Comparison of ENCODE assay signal across 21 cellular contexts in genomic region chr7:155750255-155751125, GRCh38.
"Had no signal": no experiment of that assay in that cellular context is flagged by ENCODE, and none has a peak within 500 bp of the region (broad histone marks: within the 10 kb centered on the region; RNA-seq: fewer than 3 reads in every experiment).

No MANE protein-coding gene starts in this region.

- H3K4me3 ChIP-seq: hepatocyte, mucosa of descending colon, prostate gland, skin epidermis, stomach, upper lobe of left lung had no signal

- ATAC-seq: foreskin keratinocyte; mucosa of descending colon; naive thymus-derived CD8-positive, alpha-beta T cell; right cardiac atrium had no signal

- H2AFZ ChIP-seq: hepatocyte had no signal

- H3K36me3 ChIP-seq: prostate gland had no signal

- H3K4me1 ChIP-seq: prostate gland had no signal

- H3K9me3 Mint-ChIP-seq: activated CD4-positive, alpha-beta memory T cell treated with anti-CD3 and anti-CD28 coated beads for 36 hours; activated naive CD4-positive, alpha-beta T cell treated with anti-CD3 and anti-CD28 coated beads, Interleukin-2, amount 10 ng/mL, durations not matched to agents 7 days and 5 days; activated naive CD8-positive, alpha-beta T cell treated with anti-CD3 and anti-CD28 coated beads, Interleukin-2, amount 50 U/mL, for 24 hours; naive thymus-derived CD8-positive, alpha-beta T cell; T-helper 1 cell treated with Interleukin-12 subunit alpha and Interleukin-12 subunit beta and Interleukin-4 antibody, amounts not matched to agents 30 μg/mL and 1 μg/mL, for 36 hours had no signal

- H3K27me3 Mint-ChIP-seq: activated CD4-positive, alpha-beta memory T cell treated with anti-CD3 and anti-CD28 coated beads for 36 hours; activated naive CD4-positive, alpha-beta T cell treated with anti-CD3 and anti-CD28 coated beads, Interleukin-2, amount 10 ng/mL, durations not matched to agents 7 days and 5 days; activated naive CD8-positive, alpha-beta T cell treated with anti-CD3 and anti-CD28 coated beads, Interleukin-2, amount 50 U/mL, for 24 hours; naive thymus-derived CD8-positive, alpha-beta T cell had no signal

- H3K27ac ChIP-seq: brain microvascular endothelial cell, epithelial cell of prostate, foreskin keratinocyte, hepatocyte, prostate gland, skin epidermis, stomach, upper lobe of left lung had no signal

- H3K4me2 ChIP-seq: hepatocyte had no signal

- H3K27ac Mint-ChIP-seq: activated CD4-positive, alpha-beta memory T cell treated with anti-CD3 and anti-CD28 coated beads for 36 hours; activated naive CD4-positive, alpha-beta T cell treated with anti-CD3 and anti-CD28 coated beads, Interleukin-2, amount 10 ng/mL, durations not matched to agents 7 days and 5 days; activated naive CD8-positive, alpha-beta T cell treated with anti-CD3 and anti-CD28 coated beads, Interleukin-2, amount 50 U/mL, for 24 hours; T-helper 1 cell treated with Interleukin-12 subunit alpha and Interleukin-12 subunit beta and Interleukin-4 antibody, amounts not matched to agents 30 μg/mL and 1 μg/mL, for 36 hours had no signal

- H3K4me3 Mint-ChIP-seq: activated CD4-positive, alpha-beta memory T cell treated with anti-CD3 and anti-CD28 coated beads for 36 hours; activated naive CD4-positive, alpha-beta T cell treated with anti-CD3 and anti-CD28 coated beads, Interleukin-2, amount 10 ng/mL, durations not matched to agents 7 days and 5 days; activated naive CD8-positive, alpha-beta T cell treated with anti-CD3 and anti-CD28 coated beads, Interleukin-2, amount 50 U/mL, for 24 hours; T-helper 1 cell treated with Interleukin-12 subunit alpha and Interleukin-12 subunit beta and Interleukin-4 antibody, amounts not matched to agents 30 μg/mL and 1 μg/mL, for 36 hours had no signal

- DNase-seq: activated CD4-positive, alpha-beta memory T cell treated with anti-CD3 and anti-CD28 coated beads for 36 hours; activated effector memory CD4-positive, alpha-beta T cell treated with Interleukin-2 at 50 U/mL for 16 hours; activated naive CD4-positive, alpha-beta T cell treated with anti-CD3 and anti-CD28 coated beads, Interleukin-2, amount 10 ng/mL, durations not matched to agents 7 days and 5 days; activated naive CD8-positive, alpha-beta T cell treated with anti-CD3 and anti-CD28 coated beads, Interleukin-2, amount 50 U/mL, for 24 hours; activated T-cell treated with anti-CD3 and anti-CD28 coated beads for 4 hours; aorta; brain microvascular endothelial cell; effector memory CD4-positive, alpha-beta T cell; foreskin keratinocyte; left cardiac atrium; mesenchymal stem cell; mucosa of descending colon; naive thymus-derived CD8-positive, alpha-beta T cell; right cardiac atrium; stomach; upper lobe of left lung had no signal

- H3K9me3 ChIP-seq: mucosa of descending colon, prostate gland, stomach, upper lobe of left lung had no signal

- H3K27me3 ChIP-seq: brain microvascular endothelial cell, foreskin keratinocyte, hepatocyte, stomach, upper lobe of left lung had no signal
